ENCODE assay signal across 8 cellular contexts in the genomic region with DNA sequence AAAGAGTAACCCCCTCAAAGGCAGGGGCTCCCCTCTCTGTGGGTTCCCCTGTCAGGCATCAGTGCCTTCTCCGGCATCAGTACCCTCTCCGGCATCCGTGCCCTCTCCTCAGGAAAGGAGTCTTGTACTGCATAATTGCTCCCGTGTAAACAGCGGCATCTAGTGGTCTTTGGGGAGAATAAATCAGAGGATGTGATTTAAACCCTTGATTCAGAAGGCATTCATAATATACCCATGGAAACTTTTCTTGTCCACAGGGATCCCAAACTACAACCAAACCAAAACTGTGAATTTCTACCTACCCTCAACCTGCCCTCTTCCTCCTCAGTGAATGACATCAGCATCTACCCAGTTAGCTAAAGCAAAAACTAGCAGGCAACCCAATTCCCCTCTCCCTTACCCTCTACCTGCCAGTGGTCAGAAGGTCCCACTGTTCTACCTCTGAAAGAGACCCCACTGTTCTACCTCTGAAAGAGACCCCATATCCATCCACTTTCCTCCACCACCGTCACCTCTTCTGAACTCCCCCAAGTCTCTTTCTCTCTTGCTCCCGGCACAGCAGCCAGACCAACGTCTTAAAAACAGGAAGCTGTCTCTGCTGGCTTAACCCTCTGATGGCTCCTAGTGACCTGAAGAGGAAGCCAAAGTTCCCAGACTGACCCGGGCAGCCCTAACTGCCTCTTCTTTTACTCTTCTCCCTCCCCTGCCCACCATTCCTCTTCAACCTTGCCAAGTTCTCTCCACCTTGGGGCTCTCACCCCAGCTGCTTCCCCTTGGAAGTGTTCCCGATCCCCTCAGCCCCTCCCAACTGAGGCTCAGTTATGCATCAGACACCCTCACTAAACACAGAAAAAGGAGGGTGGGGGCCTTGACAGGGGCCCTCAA. TPM values are rescaled to one million over a fixed set of nuclear protein-coding genes. Genes with fewer than 3 reads are reported as not detected.
A peak's percentile ranks its signal among the peaks of the same experiment; 100 is the strongest.
DNase-seq lines count a peak whose midpoint lies in the region; ATAC-seq and TF ChIP-seq lines count a peak whose summit lies in the region.

No MANE protein-coding gene starts in this region.

- POLR2A ChIA-PET in CD4-positive, alpha-beta T cell (lab: Charles Lee): interaction anchor here (0.6 to 1.7 kb wide), 5 partner anchors 14 to 104 kb away, joined by 3 to 5 read pairs (median 3); a partner anchor contains a TSS

- no peak overlapping the region for H3K4ac ChIP-seq in H9 (ENCODE audit: low read depth, low read length)

- no peak overlapping the region for H2BK120ac ChIP-seq in H9 (ENCODE audit: low read depth, low read length, poor library complexity, severe bottlenecking)

- no peak overlapping the region for H2AFZ ChIP-seq in H9 (ENCODE audit: low read length)

- no peak overlapping the region for H2BK15ac ChIP-seq in H9 (ENCODE audit: low read depth, low read length)

- ATAC-seq in CD4-positive, alpha-beta T cell (ENCODE audit: poor library complexity): peak; percentile 82
- no peak for ATAC-seq in HG02981 (IDR thresholded peaks at IDR 0.05; ENCODE audit: unreplicated experiment)

- peaks cover 58% of the 10 kb centered on the region for H3K36me3 Mint-ChIP-seq in CD4-positive, alpha-beta T cell (ENCODE audit: low read depth)
- H3K36me3 Mint-ChIP-seq in H9 (ENCODE audit: insufficient read depth in 1 of 3, low read depth in 3 of 3): peaks cover 13 to 44% (median 40%) of the 10 kb centered on the region in 3 experiments

- intact Hi-C loops in CD4-positive, alpha-beta T cell (cut with DNase I, micrococcal nuclease): loop anchor here (1.0 to 5.0 kb wide), 2 partner anchors 103 kb away; a partner anchor contains a TSS

- H3T11ph ChIP-seq in H9 (ENCODE audit: low read length): no peak overlapping the region

- H3K23me2 ChIP-seq in H9 (ENCODE audit: insufficient read length, low read depth, low read length, poor library complexity, severe bottlenecking): no peaks in the 10 kb centered on the region

- H2BK12ac ChIP-seq in H9 (ENCODE audit: insufficient read length, low read depth, low read length): no peak overlapping the region

- no peak overlapping the region for H3K14ac ChIP-seq in H9 (ENCODE audit: insufficient read depth, low read length)

- H3K27ac Mint-ChIP-seq in CD4-positive, alpha-beta T cell: peak overlapping the region; percentile 64
- H3K27ac Mint-ChIP-seq in H9: peak overlapping the region; percentile 45 to 86 (median 55)

- peaks cover 41% of the 10 kb centered on the region for H3K4me1 Mint-ChIP-seq in CD4-positive, alpha-beta T cell (ENCODE audit: low read depth)
- peaks cover 21 to 23% of the 10 kb centered on the region in 2 experiments for H3K4me1 Mint-ChIP-seq in H9

- H3K18ac ChIP-seq in H9 (ENCODE audit: insufficient read length, low read depth, low read length): no peak overlapping the region

- no peak overlapping the region for H2AK5ac ChIP-seq in H9 (ENCODE audit: insufficient read length, low read length)

- no peaks in the 10 kb centered on the region for H3K9me3 Mint-ChIP-seq in CD4-positive, alpha-beta T cell
- no peaks in the 10 kb centered on the region for H3K9me3 Mint-ChIP-seq in H9

- H3K27me3 ChIP-seq in CD4-positive, alpha-beta T cell (ENCODE audit: control insufficient read depth, insufficient read depth, low read length): no peaks in the 10 kb centered on the region
- no peaks in the 10 kb centered on the region for H3K27me3 ChIP-seq in H9 (ENCODE audit: insufficient read depth, low read length)
- H3K27me3 ChIP-seq in tibial nerve: no peaks in the 10 kb centered on the region

- peaks cover 0 to 49% (median 0%) of the 10 kb centered on the region in 3 donors for H3K36me3 ChIP-seq in tibial nerve

- peak overlapping the region; percentile 0 for H4K91ac ChIP-seq in H9 (ENCODE audit: insufficient read length, low read depth, low read length)

- H3K4me3 Mint-ChIP-seq in CD4-positive, alpha-beta T cell: peak overlapping the region; percentile 74
- H3K4me3 Mint-ChIP-seq in H9: peak overlapping the region in 1 of 2 experiments; percentile 28; a peak in 2 of 5 replicates

- H3K9me3 ChIP-seq in CD4-positive, alpha-beta T cell (ENCODE audit: control insufficient read depth, low read length): no peaks in the 10 kb centered on the region
- H3K9me3 ChIP-seq in H9 (ENCODE audit: control insufficient read depth, low read depth, low read length) (no peaks in the 10 kb centered on the region), tibial nerve (no peaks in the 10 kb centered on the region)

- H3K4me1 ChIP-seq in H9 (ENCODE audit: insufficient read depth, low read length): peaks cover 2% of the 10 kb centered on the region; the same call in 1 of the 2 replicates
- peaks cover 0 to 36% (median 8%) of the 10 kb centered on the region in 4 donors for H3K4me1 ChIP-seq in tibial nerve

- no peak overlapping the region for H3K23ac ChIP-seq in H9 (ENCODE audit: insufficient read length, low read depth, low read length)

- H4K5ac ChIP-seq in H9 (ENCODE audit: insufficient read length, low read depth, low read length): no peak overlapping the region

- no peak overlapping the region for H3K56ac ChIP-seq in H9 (ENCODE audit: insufficient read length, low read depth, low read length)

- no peak overlapping the region for H3K9ac ChIP-seq in H9 (ENCODE audit: extremely low read depth, insufficient read length, low read length)

- CTCF ChIA-PET in CD4-positive, alpha-beta T cell (lab: Charles Lee): interaction anchor here (0.8 to 2.3 kb wide), 12 partner anchors 9 to 148 kb away, joined by 3 to 9 read pairs (median 3); no protein-coding TSS in a partner anchor

- TF ChIP-seq EP300 in tibial nerve (IDR thresholded peaks at IDR 0.05): no peak

- no peak overlapping the region for H4K8ac ChIP-seq in H9 (replicated peaks; ENCODE audit: insufficient read length, low read depth, low read length)

- H2BK5ac ChIP-seq in H9 (ENCODE audit: insufficient read length, low read length): no peak overlapping the region

- H3K79me1 ChIP-seq in H9 (ENCODE audit: insufficient read depth, low read depth, low read length, poor library complexity, severe bottlenecking): peaks cover 1% of the 10 kb centered on the region

- H3K27ac ChIP-seq in CD4-positive, alpha-beta T cell (ENCODE audit: low read depth, low read length): no peak overlapping the region
- H3K27ac ChIP-seq in H9 (ENCODE audit: insufficient read length, low read depth, low read length): no peak overlapping the region
- H3K27ac ChIP-seq in tibial nerve: peak overlapping the region in 1 of 4 donors; percentile 48

- no peak overlapping the region for H2BK20ac ChIP-seq in H9 (ENCODE audit: low read depth, low read length, poor library complexity, severe bottlenecking)

- no peak overlapping the region for H3K4me2 ChIP-seq in H9 (ENCODE audit: insufficient read depth, insufficient read length, low read length)

- no CpG with 5 or more reads among the region's 10 CpGs for WGBS in H9 (ENCODE audit: extremely low coverage, insufficient read length, low lambda C conversion rate)
- WGBS in tibial nerve, 2 donors: 2 to 6% methylated on average over 10 of the region's 10 CpGs

- peak; percentile 82 for TF ChIP-seq CTCF in CD4-positive, alpha-beta T cell (IDR thresholded peaks at IDR 0.05)
- peak; percentile 89 for TF ChIP-seq CTCF in H9 (conservative IDR thresholded peaks at IDR 0.05)
- peak; percentile 82 for TF ChIP-seq CTCF in epithelial cell of esophagus (IDR thresholded peaks at IDR 0.05; ENCODE audit: insufficient read depth, low read depth, low read length, missing control alignments)
- TF ChIP-seq CTCF in tibial nerve (IDR thresholded peaks at IDR 0.05): peak; percentile 72 to 83 (median 75)

- peaks cover 2% of the 10 kb centered on the region; the same call in 1 of the 2 replicates for H3K79me2 ChIP-seq in H9 (ENCODE audit: insufficient read depth, low read length)

- DNase-seq in CD4-positive, alpha-beta T cell: peak in 8 of 10 experiments; percentile 5 to 38 (median 17)
- peak; percentile 63 for DNase-seq in H9
- DNase-seq in NCI-H345 (lab: John Stamatoyannopoulos, UW): peak; percentile 62
- peak; percentile 40 for DNase-seq in activated CD4-positive, alpha-beta T cell treated with anti-CD3 and anti-CD28 coated beads for 48 hours
- peak; percentile 69 for DNase-seq in epithelial cell of esophagus (ENCODE audit: low read depth)
- peak; percentile 51 for DNase-seq in midbrain (lab: John Stamatoyannopoulos, UW)
- peak in 1 of 2 donors; percentile 34 for DNase-seq in tibial nerve (ENCODE audit: low spot score in 2 of 2)

- no peaks in the 10 kb centered on the region for H4K20me1 ChIP-seq in H9 (ENCODE audit: control insufficient read depth, insufficient read depth, insufficient read length)

- H3K4me3 ChIP-seq in epithelial cell of esophagus (ENCODE audit: low read length) (no peak overlapping the region), tibial nerve (peak overlapping the region in 2 of 4 donors; percentile 17 to 19)

- H3K27me3 Mint-ChIP-seq in CD4-positive, alpha-beta T cell: no peaks in the 10 kb centered on the region
- H3K27me3 Mint-ChIP-seq in H9 (ENCODE audit: low read depth): no peaks in the 10 kb centered on the region

- no peak for TF ChIP-seq POLR2A in tibial nerve (IDR thresholded peaks at IDR 0.05)

RNA-seq across cellular contexts. Expression of a gene that starts 27.2 kb away (rescaled TPM):
- total RNA-seq in CD4-positive, alpha-beta T cell: 100 to 1,000 TPM; 115 to 140 TPM
- 152 and 165 TPM in 2 replicates for total RNA-seq in H9 (2021)
- 10 to 100 TPM; 58.8 to 86.7 (median 77.3) TPM for total RNA-seq in tibial nerve
